20 cellular contexts compared by ENCODE assay signal in genomic region chr18:74478876-74479275, GRCh38. TPM values are rescaled to one million over a fixed set of nuclear protein-coding genes. Genes with fewer than 3 reads are reported as not detected.
"Had no signal": no experiment of that assay in that cellular context is flagged by ENCODE, and none has a peak within 500 bp of the region (broad histone marks: within the 10 kb centered on the region; RNA-seq: fewer than 3 reads in every experiment).

No MANE protein-coding gene starts in this region.

- H3K27ac Mint-ChIP-seq: activated T-helper 2 cell treated with anti-CD3 and anti-CD28 coated beads, Interferon-gamma antibody, Interleukin-2, Interleukin-4, amounts not matched to agents 10 μg/mL and 5 μg/mL and 100 μg/mL, durations not matched to agents 14 hours and 24 hours and 36 hours; nephron; stimulated activated naive B cell treated with anti-CD40 and anti-IgM and Interleukin-4, amounts not matched to agents 10 μg/mL and 1 μg/mL and 100 μg/mL, for 72 hours; T-helper 17 cell had no signal

- ATAC-seq: activated naive CD4-positive, alpha-beta T cell treated with anti-CD3 and anti-CD28 coated beads, Interleukin-2, amount 50 U/mL, for 72 hours; right lobe of liver; stimulated activated naive B cell treated with anti-CD40 and anti-IgM and Interleukin-4, amounts not matched to agents 10 μg/mL and 1 μg/mL and 100 μg/mL, for 72 hours; T-helper 17 cell had no signal

- H3K36me3 ChIP-seq: esophagus squamous epithelium, left ventricle myocardium inferior, prostate gland, right lobe of liver, transverse colon had no signal

- H3K27me3 ChIP-seq: dorsolateral prefrontal cortex, esophagus squamous epithelium, hepatocyte, right lobe of liver, transverse colon had no signal

- H3K36me3 Mint-ChIP-seq: activated naive CD4-positive, alpha-beta T cell treated with anti-CD3 and anti-CD28 coated beads, Interleukin-2, amount 50 U/mL, for 72 hours; stimulated activated naive B cell treated with anti-CD40 and anti-IgM and Interleukin-4, amounts not matched to agents 10 μg/mL and 1 μg/mL and 100 μg/mL, for 72 hours had no signal

- H3K27ac ChIP-seq: dorsolateral prefrontal cortex, esophagus squamous epithelium, left ventricle myocardium inferior, prostate gland, transverse colon had no signal

- H3K9me3 Mint-ChIP-seq: activated naive CD4-positive, alpha-beta T cell treated with anti-CD3 and anti-CD28 coated beads, Interleukin-2, amount 50 U/mL, for 72 hours; activated T-helper 2 cell treated with anti-CD3 and anti-CD28 coated beads, Interferon-gamma antibody, Interleukin-2, Interleukin-4, amounts not matched to agents 10 μg/mL and 5 μg/mL and 100 μg/mL, durations not matched to agents 14 hours and 24 hours and 36 hours; nephron; stimulated activated naive B cell treated with anti-CD40 and anti-IgM and Interleukin-4, amounts not matched to agents 10 μg/mL and 1 μg/mL and 100 μg/mL, for 72 hours had no signal

- H3K4me1 ChIP-seq: prostate gland had no signal

- H3K9me3 ChIP-seq: esophagus squamous epithelium, left ventricle myocardium inferior, prostate gland, right lobe of liver, transverse colon had no signal

- DNase-seq: activated CD4-positive, alpha-beta T cell treated with anti-CD3 and anti-CD28 coated beads, Interleukin-2, amount 50 U/mL, for 1 hour; anterior cingulate cortex; dorsolateral prefrontal cortex; esophagus squamous epithelium; kidney; left ventricle myocardium inferior; mesendoderm; right lobe of liver; stimulated activated CD4-positive, alpha-beta T cell treated with anti-CD3 and anti-CD28 coated beads, Interleukin-1b, Interleukin-23, amount 100 ng/mL, for 48 hours; stimulated activated naive B cell treated with anti-CD40 and anti-IgM and Interleukin-4, amounts not matched to agents 10 μg/mL and 1 μg/mL and 100 μg/mL, for 72 hours; substantia nigra; T-helper 17 cell; transverse colon had no signal

- H3K4me3 ChIP-seq: dorsolateral prefrontal cortex, esophagus squamous epithelium, hepatocyte, left ventricle myocardium inferior, prostate gland, right lobe of liver, transverse colon had no signal

- H3K4me3 Mint-ChIP-seq: nephron; stimulated activated naive B cell treated with anti-CD40 and anti-IgM and Interleukin-4, amounts not matched to agents 10 μg/mL and 1 μg/mL and 100 μg/mL, for 72 hours; T-helper 17 cell had no signal

- H3K4me1 Mint-ChIP-seq: nephron; stimulated activated naive B cell treated with anti-CD40 and anti-IgM and Interleukin-4, amounts not matched to agents 10 μg/mL and 1 μg/mL and 100 μg/mL, for 72 hours had no signal

RNA-seq across cellular contexts. Expression of gene DIPK1C, which starts 21.8 kb away (rescaled TPM):
- total RNA-seq: activated CD8-positive, alpha-beta memory T cell treated with anti-CD3 and anti-CD28 coated beads for 36 hours; activated naive CD4-positive, alpha-beta T cell treated with anti-CD3 and anti-CD28 coated beads, Interleukin-2, amount 50 U/mL, for 72 hours; activated T-helper 2 cell treated with anti-CD3 and anti-CD28 coated beads, Interferon-gamma antibody, Interleukin-2, Interleukin-4, amounts not matched to agents 10 μg/mL and 5 μg/mL and 100 μg/mL, durations not matched to agents 14 hours and 24 hours and 36 hours; esophagus squamous epithelium; T-helper 17 cell had no signal

RNA-seq across cellular contexts. Expression of gene CNDP1, which starts 55.4 kb away (rescaled TPM):
- total RNA-seq: activated CD8-positive, alpha-beta memory T cell treated with anti-CD3 and anti-CD28 coated beads for 36 hours; esophagus squamous epithelium; hepatocyte; left ventricle myocardium inferior; omental fat pad; prostate gland; transverse colon had no signal
